Comparison of ENCODE assay signal across 8 cellular contexts in genomic region chr11:121467965-121468364, GRCh38. TPM values are rescaled to one million over a fixed set of nuclear protein-coding genes. Genes with fewer than 3 reads are reported as not detected.
A peak's percentile ranks its signal among the peaks of the same experiment; 100 is the strongest.
DNase-seq lines count a peak whose midpoint lies in the region; ATAC-seq, FAIRE-seq and TF ChIP-seq lines count a peak whose summit lies in the region.

No MANE protein-coding gene starts in this region.

- no peak for TF ChIP-seq POLR2A in IMR-90 (IDR thresholded peaks at IDR 0.05; ENCODE audit: low read depth, low read length)

- peak overlapping the region; percentile 59; the same call in 1 of the 2 replicates for H2BK20ac ChIP-seq in IMR-90 (ENCODE audit: low read depth, low read length)

- WGBS in IMR-90 (ENCODE audit: extremely low coverage in 2 of 2, insufficient read length in 1 of 2), 2 experiments, result 47% methylated on average over 3 of the region's 10 CpGs; no CpG with 5 or more reads in 1 of the 2 experiments

- peak overlapping the region; percentile 58; the same call in 1 of the 2 replicates for H3K14ac ChIP-seq in IMR-90 (replicated peaks; ENCODE audit: low read depth, low read length)

- no peak for FAIRE-seq in frontal cortex (lab: Jason Lieb, UNC)

- CTCF ChIA-PET in IMR-90 (lab: Yijun Ruan, JAX), result interaction anchor here (1.3 kb wide), 1 partner anchor 8 kb away, joined by 3 read pairs; no protein-coding TSS in a partner anchor

- H3K27ac ChIP-seq in BLaER1, result peak overlapping the region; percentile 51; the same call in 1 of the 2 replicates
- no peak overlapping the region for H3K27ac ChIP-seq in IMR-90 (ENCODE audit: insufficient read depth, low read length)
- H3K27ac ChIP-seq in upper lobe of right lung, result no peak overlapping the region

- H4K20me1 ChIP-seq in BLaER1 (no peaks in the 10 kb centered on the region), IMR-90 (ENCODE audit: insufficient read depth, low read length) (peaks cover 4% of the 10 kb centered on the region; the same call in 1 of the 2 replicates)

- H2BK5ac ChIP-seq in IMR-90 (ENCODE audit: low read depth, low read length, poor library complexity, severe bottlenecking), result no peak overlapping the region

- TF ChIP-seq CTCF in IMR-90 (conservative IDR thresholded peaks at IDR 0.05; ENCODE audit: low read depth, low read length), result no peak
- no peak for TF ChIP-seq CTCF in upper lobe of right lung (IDR thresholded peaks at IDR 0.05)

- peak overlapping the region; percentile 52 for H2AK9ac ChIP-seq in IMR-90 (replicated peaks; ENCODE audit: low read depth, low read length, poor library complexity)

- H3K9me3 Mint-ChIP-seq in activated T-cell treated with anti-CD3 and anti-CD28 coated beads, Interleukin-2, amount 50 U/mL, for 24 hours, result no peaks in the 10 kb centered on the region
- no peaks in the 10 kb centered on the region for H3K9me3 Mint-ChIP-seq in naive thymus-derived CD8-positive, alpha-beta T cell

- peak overlapping the region; percentile 39 for H2AFZ ChIP-seq in IMR-90 (replicated peaks; ENCODE audit: low read length, poor library complexity)

- dilution Hi-C loops in IMR-90 (cut with HindIII; ENCODE audit: low sequenced_read_pairs, unreplicated experiment), result no loop called here

- peaks cover 62% of the 10 kb centered on the region for H3K4me1 ChIP-seq in BLaER1
- peaks cover 17% of the 10 kb centered on the region for H3K4me1 ChIP-seq in IMR-90 (ENCODE audit: control insufficient read depth, insufficient read depth, low read length)
- peaks cover 37% of the 10 kb centered on the region for H3K4me1 ChIP-seq in upper lobe of right lung

- peak overlapping the region; percentile 43; the same call in 1 of the 2 replicates for H2AK5ac ChIP-seq in IMR-90 (ENCODE audit: low read depth, low read length)

- peak overlapping the region; percentile 99 for H3K27ac Mint-ChIP-seq in activated T-cell treated with anti-CD3 and anti-CD28 coated beads, Interleukin-2, amount 50 U/mL, for 24 hours
- H3K27ac Mint-ChIP-seq in naive thymus-derived CD8-positive, alpha-beta T cell, result peak overlapping the region; percentile 78 to 99 (median 95)

- no peak overlapping the region for H3K56ac ChIP-seq in IMR-90 (ENCODE audit: extremely low read depth, insufficient read depth, low read length)

- peak; percentile 49 for ATAC-seq in GM19452 (IDR thresholded peaks at IDR 0.05; ENCODE audit: unreplicated experiment)
- no peak for ATAC-seq in IMR-90 (ENCODE audit: low read depth)
- peak; percentile 62 to 78 for ATAC-seq in naive thymus-derived CD8-positive, alpha-beta T cell
- peak; percentile 58 for ATAC-seq in upper lobe of right lung

- peaks cover 98% of the 10 kb centered on the region for H3K4me1 Mint-ChIP-seq in activated T-cell treated with anti-CD3 and anti-CD28 coated beads, Interleukin-2, amount 50 U/mL, for 24 hours (ENCODE audit: low read depth)
- H3K4me1 Mint-ChIP-seq in naive thymus-derived CD8-positive, alpha-beta T cell, result peaks cover 52 to 99% (median 94%) of the 10 kb centered on the region in 4 donors

- peaks cover 15% of the 10 kb centered on the region; the same call in 1 of the 2 replicates for H3K36me3 ChIP-seq in BLaER1
- no peaks in the 10 kb centered on the region for H3K36me3 ChIP-seq in IMR-90 (ENCODE audit: control insufficient read depth, insufficient read depth, low read length)
- no peaks in the 10 kb centered on the region for H3K36me3 ChIP-seq in upper lobe of right lung

- H3K4me2 ChIP-seq in BLaER1, result peak overlapping the region; percentile 87
- H3K4me2 ChIP-seq in IMR-90 (ENCODE audit: low read depth, low read length), result no peak overlapping the region

- no peaks in the 10 kb centered on the region for H3K27me3 Mint-ChIP-seq in activated T-cell treated with anti-CD3 and anti-CD28 coated beads, Interleukin-2, amount 50 U/mL, for 24 hours
- H3K27me3 Mint-ChIP-seq in naive thymus-derived CD8-positive, alpha-beta T cell, result no peaks in the 10 kb centered on the region

- H3K9me1 ChIP-seq in IMR-90 (ENCODE audit: insufficient read depth, low read length), result peaks cover 14% of the 10 kb centered on the region; the same call in 1 of the 2 replicates

- H3K23ac ChIP-seq in IMR-90 (ENCODE audit: low read depth, low read length), result no peak overlapping the region

- peak overlapping the region; percentile 95 for H2BK120ac ChIP-seq in IMR-90 (ENCODE audit: low read depth, low read length)

- H3K36me3 Mint-ChIP-seq in activated T-cell treated with anti-CD3 and anti-CD28 coated beads, Interleukin-2, amount 50 U/mL, for 24 hours (ENCODE audit: low read depth), result peaks cover 39% of the 10 kb centered on the region
- H3K36me3 Mint-ChIP-seq in naive thymus-derived CD8-positive, alpha-beta T cell, result peaks cover 6 to 43% (median 24%) of the 10 kb centered on the region in 3 donors

- intact Hi-C loops in IMR-90 (cut with micrococcal nuclease), result loop anchor here (10.0 kb wide), 1 partner anchor 737 kb away; no protein-coding TSS in a partner anchor
- intact Hi-C loops in upper lobe of right lung (cut with DNase I), result no loop called here

- peak overlapping the region; percentile 40; the same call in 1 of the 3 replicates for H2BK15ac ChIP-seq in IMR-90 (ENCODE audit: low read depth, low read length)

- no peak overlapping the region for H4K8ac ChIP-seq in IMR-90 (ENCODE audit: low read depth in 2 of 2, low read length in 2 of 2)

- BruUV-seq in IMR-90 (replicated peaks; lab: Mats Ljungman, UMichigan), result no TSS peak

- in situ Hi-C loops in IMR-90 (cut with MboI; ENCODE audit: low sequenced_read_pairs), result loop anchor here (25.0 kb wide), 1 partner anchor 644 kb away; the partner anchor contains the start of gene BLID

- no peak overlapping the region for H3K18ac ChIP-seq in IMR-90 (ENCODE audit: low read depth, low read length)

- POLR2A ChIA-PET in IMR-90 (lab: Charles Lee; ENCODE audit: unreplicated experiment), result no interaction called here
- POLR2A ChIA-PET in naive thymus-derived CD8-positive, alpha-beta T cell (lab: Charles Lee), result interaction anchor here (0.8 to 12.2 kb wide), 12 partner anchors 11 to 176 kb away, joined by 3 to 385 read pairs (median 4); partner anchors contain the start of genes SC5D, SORL1 and SORL1-AS1

- H3K27me3 ChIP-seq in BLaER1 (no peaks in the 10 kb centered on the region), IMR-90 (ENCODE audit: control insufficient read depth, insufficient read depth, low read length) (no peaks in the 10 kb centered on the region), upper lobe of right lung (no peaks in the 10 kb centered on the region)

- H4K5ac ChIP-seq in IMR-90 (ENCODE audit: low read depth, low read length), result no peak overlapping the region

- H3K9ac ChIP-seq in BLaER1 (no peak overlapping the region), IMR-90 (ENCODE audit: low read depth, low read length) (no peak overlapping the region)

- peak overlapping the region; percentile 67 for H3K4me3 Mint-ChIP-seq in activated T-cell treated with anti-CD3 and anti-CD28 coated beads, Interleukin-2, amount 50 U/mL, for 24 hours
- H3K4me3 Mint-ChIP-seq in naive thymus-derived CD8-positive, alpha-beta T cell, result peak overlapping the region; percentile 63 to 97 (median 80)

- no peaks in the 10 kb centered on the region; the same call in none of the 2 replicates for H3K9me3 ChIP-seq in BLaER1
- no peaks in the 10 kb centered on the region for H3K9me3 ChIP-seq in IMR-90 (ENCODE audit: control insufficient read depth, insufficient read depth, low read length)
- H3K9me3 ChIP-seq in upper lobe of right lung, result no peaks in the 10 kb centered on the region

- no peak for DNase-seq in IMR-90
- DNase-seq in activated T-cell treated with anti-CD3 and anti-CD28 coated beads, Interleukin-2, amount 50 U/mL, for 24 hours, result peak; percentile 82
- DNase-seq in naive thymus-derived CD8-positive, alpha-beta T cell, result peak; percentile 58 to 86 (median 80)
- no peak for DNase-seq in upper lobe of right lung
- DNase-seq in frontal cortex (ENCODE audit: low spot score in 2 of 2), result no peak
- no peak for DNase-seq in KG1 (lab: John Stamatoyannopoulos, UW)

- peaks cover 0 to 7% of the 10 kb centered on the region in 2 experiments; a peak in 2 of 4 replicates for H3K79me1 ChIP-seq in IMR-90 (ENCODE audit: low read depth in 1 of 2, low read length in 2 of 2)

- H3K4me3 ChIP-seq in BLaER1 (no peak overlapping the region), IMR-90 (ENCODE audit: insufficient read depth, low read depth, low read length) (no peak overlapping the region), upper lobe of right lung (no peak overlapping the region)

- H4K91ac ChIP-seq in IMR-90 (ENCODE audit: insufficient read depth, low read depth, low read length), result peak overlapping the region; percentile 38

- peak overlapping the region; percentile 26; the same call in 1 of the 2 replicates for H3K4ac ChIP-seq in IMR-90 (ENCODE audit: low read depth, low read length)

- TF ChIP-seq RAD21 in IMR-90 (IDR thresholded peaks at IDR 0.05; ENCODE audit: low read length), result no peak

TF ChIP-seq in IMR-90, 13 proteins besides CTCF, POLR2A, EP300 and RAD21 (continues in another document):
- no peak for TF ChIP-seq MAZ (IDR thresholded peaks at IDR 0.05; ENCODE audit: borderline replicate concordance, low read depth, low read length)
- TF ChIP-seq ELK1 (IDR thresholded peaks at IDR 0.05; ENCODE audit: borderline replicate concordance, low read depth, low read length), result no peak
- no peak for TF ChIP-seq RCOR1 (IDR thresholded peaks at IDR 0.05; ENCODE audit: insufficient replicate concordance, low read length)
- no peak for TF ChIP-seq MAFK (IDR thresholded peaks at IDR 0.05; ENCODE audit: low read depth, low read length)
- no peak for TF ChIP-seq RFX5 (IDR thresholded peaks at IDR 0.05; ENCODE audit: low read depth, low read length)
- TF ChIP-seq BHLHE40 (IDR thresholded peaks at IDR 0.05; ENCODE audit: low read depth, low read length), result no peak
- no peak for TF ChIP-seq NFE2L2 (IDR thresholded peaks at IDR 0.05; ENCODE audit: low read depth, low read length)
- no peak for TF ChIP-seq CEBPB (IDR thresholded peaks at IDR 0.05; ENCODE audit: low read depth, low read length)
- TF ChIP-seq FOS (IDR thresholded peaks at IDR 0.05; ENCODE audit: low read depth, low read length), result no peak

RNA-seq across cellular contexts. Expression of gene SORL1, which starts 15.9 kb away (rescaled TPM):
- total RNA-seq in IMR-90 (2012; rRNA removed) (1.9 and 2.0 TPM in 2 replicates), upper lobe of right lung (48.3 TPM), frontal cortex (42.8 TPM)
- 1.0 and 1.2 TPM in 2 replicates for polyA plus RNA-seq in IMR-90 (2012; rRNA removed)
- 1.1 TPM in 2 replicates for polyA plus RNA-seq in IMR-90 (2012; cell fraction: cytosol; rRNA removed)
- 1.4 and 1.9 TPM in 2 replicates for polyA plus RNA-seq in IMR-90 (2012; cell fraction: nucleus; rRNA removed; ENCODE audit: low replicate concordance)
- 100 to 1,000 TPM; 414 to 419 TPM for total RNA-seq in naive thymus-derived CD8-positive, alpha-beta T cell
- 100 to 1,000 TPM; 157 to 230 (median 158) TPM for polyA plus RNA-seq in naive thymus-derived CD8-positive, alpha-beta T cell

Comparison
In these comparisons a context has a peak if more than half of its experiments do, and no peak if none do; other contexts are left out.
1. DNase-seq: peak in activated T-cell treated with anti-CD3 and anti-CD28 coated beads, Interleukin-2, amount 50 U/mL, for 24 hours (single experiment) and naive thymus-derived CD8-positive, alpha-beta T cell (10 of 10); none in IMR-90 (single experiment), upper lobe of right lung (single experiment), frontal cortex (0 of 2) and KG1 (single experiment).
2. RNA of gene SORL1, which starts 15.9 kb away (total RNA-seq): 414 to 419 TPM in naive thymus-derived CD8-positive, alpha-beta T cell, 48.3 TPM in upper lobe of right lung (single experiment) and 42.8 TPM in frontal cortex (single experiment); 1.9 to 2.0 TPM in IMR-90; every median in the first group is over 10 times any median in the second.